1 cellular context compared by ENCODE assay signal in the genomic region with DNA sequence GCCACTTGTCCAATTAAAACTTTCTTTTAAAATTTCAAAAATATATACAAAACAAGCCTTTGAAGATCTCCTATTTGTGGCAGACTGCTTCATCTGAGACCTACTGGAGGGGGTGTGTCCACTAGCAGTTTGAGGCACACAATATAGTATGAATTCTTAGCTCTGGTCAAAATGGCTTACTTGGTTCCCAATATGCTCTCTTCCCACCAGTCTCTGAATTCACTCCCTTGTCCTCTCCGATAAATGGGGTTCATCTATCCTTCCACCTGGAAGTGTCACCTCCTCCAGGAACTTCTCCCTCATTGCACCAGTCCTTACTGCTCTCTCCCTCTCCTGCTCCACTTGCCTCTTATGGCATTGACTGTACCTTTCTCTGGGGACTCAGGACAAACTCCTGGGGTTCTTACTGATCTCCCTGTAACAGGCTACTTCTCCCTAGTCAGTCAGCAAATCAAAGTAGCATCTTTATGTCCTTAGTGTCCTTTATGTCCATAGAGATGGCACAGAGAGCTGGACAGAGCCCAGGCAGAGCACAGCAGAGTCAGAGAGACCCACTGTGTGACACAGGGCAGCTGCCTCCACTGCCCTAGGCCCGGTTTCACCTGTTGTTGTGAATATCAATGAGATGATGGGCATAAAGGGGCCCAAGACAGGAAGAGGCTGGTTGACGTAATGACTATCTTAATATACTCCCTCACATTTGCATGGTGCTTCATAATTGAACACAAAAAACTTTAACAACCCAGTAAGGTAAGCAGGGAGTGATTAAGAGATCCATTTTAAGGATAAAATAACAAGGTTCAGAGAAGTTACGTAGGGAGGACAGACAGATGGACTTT.
TF ChIP-seq lines count a peak whose summit lies in the region.

No MANE protein-coding gene starts in this region.

TF ChIP-seq in H1, 55 proteins besides CTCF, POLR2A, EP300 and RAD21:
- TF ChIP-seq BCL11A (IDR thresholded peaks at IDR 0.05; ENCODE audit: low read depth in 2 of 2, low read length in 2 of 2) (no peak), PHF8 (conservative IDR thresholded peaks at IDR 0.05; ENCODE audit: low read depth, low read length) (no peak), SIRT6 (IDR thresholded peaks at IDR 0.05; ENCODE audit: low read length) (no peak), BRCA1 (IDR thresholded peaks at IDR 0.05; ENCODE audit: low read depth, low read length) (no peak), CREB1 (IDR thresholded peaks at IDR 0.05) (no peak), RNF2 (IDR thresholded peaks at IDR 0.05; ENCODE audit: borderline replicate concordance, low read depth, low read length, missing control alignments, poor library complexity, severe bottlenecking) (no peak), HDAC2 (IDR thresholded peaks at IDR 0.05; ENCODE audit: borderline replicate concordance in 1 of 2, low read depth in 2 of 2, low read length in 2 of 2) (no peak), JUN (IDR thresholded peaks at IDR 0.05; ENCODE audit: low read depth, low read length) (no peak), CHD2 (IDR thresholded peaks at IDR 0.05; ENCODE audit: low read length) (no peak)
